In the genomic region with DNA sequence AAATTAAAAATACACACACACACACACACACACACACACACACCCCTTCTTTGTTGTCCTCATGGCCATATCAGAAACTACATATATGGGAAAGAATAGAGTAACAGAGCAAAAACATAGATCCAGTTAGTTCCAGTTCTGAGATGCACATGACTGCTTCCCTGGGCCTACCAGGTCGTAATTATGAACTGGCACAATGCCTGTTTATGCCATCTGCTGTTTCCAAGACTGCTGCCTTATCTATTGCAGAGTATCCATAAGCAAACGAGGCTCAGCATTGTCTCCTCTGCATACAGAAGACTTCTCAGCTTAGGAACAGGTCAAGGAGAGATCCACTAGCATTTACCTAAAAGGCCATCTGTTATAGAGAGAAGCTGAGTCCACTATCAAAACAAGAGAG, we compare ENCODE assay signal across 15 cellular contexts.
DNase-seq lines count a peak whose midpoint lies in the region; ATAC-seq lines count a peak whose summit lies in the region.
"Had no signal": no experiment of that assay in that cellular context is flagged by ENCODE, and none has a peak within 500 bp of the region (broad histone marks: within the 10 kb centered on the region; RNA-seq: fewer than 3 reads in every experiment).

No MANE protein-coding gene starts in this region.

- H3K27ac Mint-ChIP-seq in T-helper 17 cell: no peak overlapping the region
- H3K27ac Mint-ChIP-seq: activated CD4-positive, alpha-beta T cell treated with anti-CD3 and anti-CD28 coated beads for 36 hours; stimulated activated memory B cell treated with anti-CD40 and anti-IgM and Interleukin-4, amounts not matched to agents 10 μg/mL and 1 μg/mL and 100 μg/mL, for 72 hours had no signal

- H3K4me1 Mint-ChIP-seq in T-helper 17 cell: no peaks in the 10 kb centered on the region
- H3K4me1 Mint-ChIP-seq: activated CD4-positive, alpha-beta T cell treated with anti-CD3 and anti-CD28 coated beads for 36 hours; stimulated activated memory B cell treated with anti-CD40 and anti-IgM and Interleukin-4, amounts not matched to agents 10 μg/mL and 1 μg/mL and 100 μg/mL, for 72 hours had no signal

- no peaks in the 10 kb centered on the region for H3K36me3 Mint-ChIP-seq in T-helper 17 cell (ENCODE audit: low read depth)
- H3K36me3 Mint-ChIP-seq: stimulated activated memory B cell treated with anti-CD40 and anti-IgM and Interleukin-4, amounts not matched to agents 10 μg/mL and 1 μg/mL and 100 μg/mL, for 72 hours had no signal

- in situ Hi-C loops in G401 (cut with HindIII; ENCODE audit: low sequenced_read_pairs): no loop called here

- H3K27me3 Mint-ChIP-seq in T-helper 17 cell: no peaks in the 10 kb centered on the region
- H3K27me3 Mint-ChIP-seq: activated CD4-positive, alpha-beta T cell treated with anti-CD3 and anti-CD28 coated beads for 36 hours; stimulated activated memory B cell treated with anti-CD40 and anti-IgM and Interleukin-4, amounts not matched to agents 10 μg/mL and 1 μg/mL and 100 μg/mL, for 72 hours had no signal

- H3K9me3 ChIP-seq in T-helper 17 cell (ENCODE audit: control insufficient read depth, low read length, poor library complexity, severe bottlenecking): no peaks in the 10 kb centered on the region
- H3K9me3 ChIP-seq: thyroid gland had no signal

- no peak overlapping the region for H3K4me3 Mint-ChIP-seq in T-helper 17 cell
- H3K4me3 Mint-ChIP-seq: activated CD4-positive, alpha-beta T cell treated with anti-CD3 and anti-CD28 coated beads for 36 hours; stimulated activated memory B cell treated with anti-CD40 and anti-IgM and Interleukin-4, amounts not matched to agents 10 μg/mL and 1 μg/mL and 100 μg/mL, for 72 hours had no signal

- peak; percentile 94 for DNase-seq in G401 (ENCODE audit: low spot score)
- peak; percentile 15 to 23 for DNase-seq in NCI-H1930 (lab: John Stamatoyannopoulos, UW)
- peak; percentile 50 for DNase-seq in NCI-H748 treated with DMSO at 0.1 percent for 48 hours (lab: John Stamatoyannopoulos, UW)
- peak; percentile 15 for DNase-seq in left kidney (ENCODE audit: low read depth, low spot score)
- no peak for DNase-seq in T-helper 17 cell
- DNase-seq in COLO829 (ENCODE audit: low spot score): no peak
- no peak for DNase-seq in epidermal melanocyte (ENCODE audit: insufficient read length, low spot score)
- DNase-seq: activated CD4-positive, alpha-beta T cell treated with anti-CD3 and anti-CD28 coated beads for 36 hours; AML-193; Calu3; left cardiac atrium; SIG-M5; thyroid gland had no signal

- ATAC-seq in GM19467 (IDR thresholded peaks at IDR 0.05; ENCODE audit: unreplicated experiment) (no peak), T-helper 17 cell (no peak)
- ATAC-seq: activated CD4-positive, alpha-beta T cell treated with anti-CD3 and anti-CD28 coated beads for 36 hours; left cardiac atrium; stimulated activated memory B cell treated with anti-CD40 and anti-IgM and Interleukin-4, amounts not matched to agents 10 μg/mL and 1 μg/mL and 100 μg/mL, for 72 hours had no signal

Comparison
In these comparisons a context has a peak if more than half of its experiments do, and no peak if none do; other contexts are left out.
1. DNase-seq: peak in G401 (single experiment), NCI-H1930 (2 of 2), NCI-H748 treated with DMSO at 0.1 percent for 48 hours (single experiment) and left kidney (single experiment); none in T-helper 17 cell (0 of 3), COLO829 (single experiment) and epidermal melanocyte (single experiment).